ENCODE assay signal across 1 cellular context in the genomic region with DNA sequence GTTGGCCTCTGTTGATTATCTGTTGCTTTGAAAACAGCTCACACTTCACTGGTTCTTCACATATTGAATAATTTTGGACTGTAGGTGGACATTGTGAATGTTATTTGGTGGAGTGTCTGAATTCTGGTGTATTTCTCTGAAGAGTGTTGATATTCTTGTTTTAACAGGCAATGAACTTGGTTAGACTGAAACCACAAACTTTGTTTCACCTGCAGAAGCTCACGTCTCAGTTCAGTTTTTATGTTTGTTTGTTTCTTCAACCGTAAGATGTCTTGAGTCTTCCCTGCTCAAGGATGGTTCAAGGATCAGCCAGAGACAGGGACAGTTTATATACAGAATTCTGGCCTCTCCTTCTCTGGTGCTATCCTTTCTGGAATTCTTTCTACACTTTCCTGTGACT.
TF ChIP-seq lines count a peak whose summit lies in the region.

No MANE protein-coding gene starts in this region.

TF ChIP-seq in SK-N-SH treated with all-trans-retinoic acid at 6 μM for 48 hours, 23 proteins besides CTCF, POLR2A, EP300 and RAD21 (continued from another document):
- TF ChIP-seq RARB (CRISPR knock-in tag; IDR thresholded peaks at IDR 0.05) = no peak
- TF ChIP-seq, protein P1, sequence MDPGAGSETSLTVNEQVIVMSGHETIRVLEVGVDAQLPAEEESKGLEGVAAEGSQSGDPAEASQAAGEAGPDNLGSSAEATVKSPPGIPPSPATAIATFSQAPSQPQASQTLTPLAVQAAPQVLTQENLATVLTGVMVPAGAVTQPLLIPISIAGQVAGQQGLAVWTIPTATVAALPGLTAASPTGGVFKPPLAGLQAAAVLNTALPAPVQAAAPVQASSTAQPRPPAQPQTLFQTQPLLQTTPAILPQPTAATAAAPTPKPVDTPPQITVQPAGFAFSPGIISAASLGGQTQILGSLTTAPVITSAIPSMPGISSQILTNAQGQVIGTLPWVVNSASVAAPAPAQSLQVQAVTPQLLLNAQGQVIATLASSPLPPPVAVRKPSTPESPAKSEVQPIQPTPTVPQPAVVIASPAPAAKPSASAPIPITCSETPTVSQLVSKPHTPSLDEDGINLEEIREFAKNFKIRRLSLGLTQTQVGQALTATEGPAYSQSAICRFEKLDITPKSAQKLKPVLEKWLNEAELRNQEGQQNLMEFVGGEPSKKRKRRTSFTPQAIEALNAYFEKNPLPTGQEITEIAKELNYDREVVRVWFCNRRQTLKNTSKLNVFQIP (CRISPR knock-in tag; IDR thresholded peaks at IDR 0.05; ENCODE audit: borderline replicate concordance, low read depth) = no peak
- no peak for TF ChIP-seq BACH2 (CRISPR knock-in tag; IDR thresholded peaks at IDR 0.05; ENCODE audit: borderline replicate concordance)
- no peak for TF ChIP-seq TCF4 (CRISPR knock-in tag; IDR thresholded peaks at IDR 0.05; ENCODE audit: borderline replicate concordance)
- TF ChIP-seq ZNF8 (CRISPR knock-in tag; IDR thresholded peaks at IDR 0.05) = no peak
- no peak for TF ChIP-seq OSR1 (CRISPR knock-in tag; IDR thresholded peaks at IDR 0.05)
